Comparison of ENCODE assay signal across 14 cellular contexts in the genomic region with DNA sequence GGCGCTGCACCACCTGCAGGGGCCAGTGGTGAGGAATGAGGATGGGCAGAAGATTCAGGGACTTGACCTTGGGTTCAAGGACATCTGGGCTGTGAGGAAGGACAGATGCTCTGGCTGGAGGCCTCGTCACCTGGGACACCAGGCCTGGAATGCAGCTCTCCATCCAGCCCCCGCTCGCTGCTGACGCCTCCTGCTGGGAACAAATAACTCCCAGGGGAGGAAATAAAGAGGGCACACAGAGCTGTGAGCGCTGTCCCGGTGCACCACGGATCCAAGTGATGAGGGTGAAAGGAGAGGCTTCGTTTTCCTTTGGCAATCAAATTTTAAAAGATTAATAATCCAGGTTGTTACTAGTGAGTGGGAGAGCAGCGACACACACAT.
A peak's percentile ranks its signal among the peaks of the same experiment; 100 is the strongest.
DNase-seq lines count a peak whose midpoint lies in the region; ATAC-seq, FAIRE-seq and TF ChIP-seq lines count a peak whose summit lies in the region.
"Had no signal": no experiment of that assay in that cellular context is flagged by ENCODE, and none has a peak within 500 bp of the region (broad histone marks: within the 10 kb centered on the region; RNA-seq: fewer than 3 reads in every experiment).

No MANE protein-coding gene starts in this region.

- TF ChIP-seq POLR2A in H1 (IDR thresholded peaks at IDR 0.05; ENCODE audit: control extremely low read depth in 1 of 2, low read depth in 2 of 2, low read length in 2 of 2) = no peak

- no peaks in the 10 kb centered on the region for H3K9me3 Mint-ChIP-seq in neural progenitor cell
- H3K9me3 Mint-ChIP-seq in stimulated activated naive B cell treated with anti-CD40 and anti-IgM and Interleukin-4, amounts not matched to agents 10 μg/mL and 1 μg/mL and 100 μg/mL, for 72 hours = no peaks in the 10 kb centered on the region

- no peak overlapping the region for H3K9ac ChIP-seq in H1 (replicated peaks in 1 of 4; ENCODE audit: extremely low read depth in 1 of 4, low read depth in 3 of 4, low read length in 3 of 4)
- no peak overlapping the region for H3K9ac ChIP-seq in neural progenitor cell

- H3K36me3 Mint-ChIP-seq in neural progenitor cell = no peaks in the 10 kb centered on the region
- H3K36me3 Mint-ChIP-seq in stimulated activated naive B cell treated with anti-CD40 and anti-IgM and Interleukin-4, amounts not matched to agents 10 μg/mL and 1 μg/mL and 100 μg/mL, for 72 hours = no peaks in the 10 kb centered on the region

- no peak for FAIRE-seq in H1 (lab: Jason Lieb, UNC)

- H3K27me3 ChIP-seq in H1 (replicated peaks in 1 of 4; ENCODE audit: control insufficient read depth in 3 of 4, extremely low read depth in 1 of 4, insufficient read depth in 3 of 4, low read length in 3 of 4) = no peaks in the 10 kb centered on the region
- H3K27me3 ChIP-seq in neural progenitor cell = no peaks in the 10 kb centered on the region
- H3K27me3 ChIP-seq: SJSA1 had no signal

- no peak overlapping the region for H3K56ac ChIP-seq in H1 (replicated peaks; ENCODE audit: insufficient read length, low read depth, low read length)

- H3K27ac ChIP-seq in H1 (ENCODE audit: low read depth, low read length) (no peak overlapping the region), neural progenitor cell (no peak overlapping the region)
- H3K27ac ChIP-seq: C4-2B, PC-9, SJSA1 had no signal

- H3K23me2 ChIP-seq in H1 (ENCODE audit: low read depth, low read length) = no peaks in the 10 kb centered on the region

- peak overlapping the region; percentile 64 for H3K4me3 Mint-ChIP-seq in neural progenitor cell
- H3K4me3 Mint-ChIP-seq in stimulated activated naive B cell treated with anti-CD40 and anti-IgM and Interleukin-4, amounts not matched to agents 10 μg/mL and 1 μg/mL and 100 μg/mL, for 72 hours = no peak overlapping the region

- H3K4me3 ChIP-seq in H1 (ENCODE audit: extremely low read depth in 1 of 4, insufficient read depth in 2 of 4, low read depth in 3 of 4, low read length in 4 of 4) (no peak overlapping the region), neural progenitor cell (no peak overlapping the region)
- H3K4me3 ChIP-seq: PC-9, SJSA1 had no signal

- H3K4ac ChIP-seq in H1 (replicated peaks; ENCODE audit: insufficient read length, low read depth, low read length) = no peak overlapping the region

- peak overlapping the region; percentile 20; the same call in 1 of the 2 replicates for H2BK15ac ChIP-seq in H1 (ENCODE audit: low read length)

- H3K36me3 ChIP-seq in H1 (ENCODE audit: control insufficient read depth in 2 of 4, insufficient read depth in 4 of 4, low read length in 3 of 4) (no peaks in the 10 kb centered on the region), neural progenitor cell (no peaks in the 10 kb centered on the region)
- H3K36me3 ChIP-seq: SJSA1 had no signal

- no peak overlapping the region for H2AFZ ChIP-seq in H1 (ENCODE audit: low read length)
- no peak overlapping the region for H2AFZ ChIP-seq in neural progenitor cell (replicated peaks)
- H2AFZ ChIP-seq: PC-9 had no signal

- no peak overlapping the region for H3K23ac ChIP-seq in H1 (ENCODE audit: insufficient read length)

- H3K4me1 ChIP-seq in H1 (replicated peaks in 1 of 4; ENCODE audit: control insufficient read depth in 3 of 4, insufficient read depth in 4 of 4, low read length in 3 of 4) = peaks cover 0 to 13% (median 6%) of the 10 kb centered on the region in 4 experiments; a peak in 4 of 7 replicates
- H3K4me1 ChIP-seq in neural progenitor cell = peaks cover 28% of the 10 kb centered on the region
- H3K4me1 ChIP-seq: SJSA1 had no signal

- no peak overlapping the region for H4K8ac ChIP-seq in H1 (ENCODE audit: extremely low read depth, insufficient read depth, low read length)

- H2BK5ac ChIP-seq in H1 (ENCODE audit: low read depth, low read length) = peak overlapping the region; percentile 30; the same call in 1 of the 2 replicates

- no peaks in the 10 kb centered on the region for H3K79me1 ChIP-seq in H1 (ENCODE audit: low read depth, low read length)

- peak overlapping the region; percentile 89 for H3K27ac Mint-ChIP-seq in neural progenitor cell
- H3K27ac Mint-ChIP-seq in stimulated activated naive B cell treated with anti-CD40 and anti-IgM and Interleukin-4, amounts not matched to agents 10 μg/mL and 1 μg/mL and 100 μg/mL, for 72 hours = no peak overlapping the region

- peaks cover 32% of the 10 kb centered on the region for H3K27me3 Mint-ChIP-seq in neural progenitor cell (ENCODE audit: insufficient read depth, low read depth)
- no peaks in the 10 kb centered on the region for H3K27me3 Mint-ChIP-seq in stimulated activated naive B cell treated with anti-CD40 and anti-IgM and Interleukin-4, amounts not matched to agents 10 μg/mL and 1 μg/mL and 100 μg/mL, for 72 hours

- POLR2A ChIA-PET in H1 (lab: Charles Lee; ENCODE audit: partially characterized antibody) = no interaction called here

- H2BK12ac ChIP-seq in H1 (ENCODE audit: low read depth, low read length) = 0 out of 2 replicates have a peak overlapping the region, but pooled peaks have one; percentile 75

- CTCF ChIA-PET in H1 (lab: Charles Lee; ENCODE audit: partially characterized antibody) = interaction anchor here (0.6 to 2.2 kb wide), 21 partner anchors 8 to 589 kb away, joined by 3 to 12 read pairs (median 4); no protein-coding TSS in a partner anchor

- ATAC-seq in HG03045 (IDR thresholded peaks at IDR 0.05; ENCODE audit: unreplicated experiment) = no peak
- no peak for ATAC-seq in stimulated activated naive B cell treated with anti-CD40 and anti-IgM and Interleukin-4, amounts not matched to agents 10 μg/mL and 1 μg/mL and 100 μg/mL, for 72 hours (replicated peaks)

- TF ChIP-seq CTCF in H1 (IDR thresholded peaks at IDR 0.05; ENCODE audit: control extremely low read depth in 1 of 3, insufficient read depth in 1 of 3, low read depth in 1 of 3, low read length in 3 of 3) = no peak
- TF ChIP-seq CTCF in neural progenitor cell (IDR thresholded peaks at IDR 0.05) = no peak

- H4K20me1 ChIP-seq in H1 (replicated peaks in 1 of 2; ENCODE audit: control insufficient read depth in 1 of 2, insufficient read depth in 2 of 2, low read length in 2 of 2) (no peaks in the 10 kb centered on the region), neural progenitor cell (ENCODE audit: low read depth) (no peaks in the 10 kb centered on the region)

- TF ChIP-seq EP300 in H1 (IDR thresholded peaks at IDR 0.05; ENCODE audit: borderline replicate concordance in 1 of 2, low read depth in 2 of 2, low read length in 2 of 2) = no peak

- no peak overlapping the region for H2BK20ac ChIP-seq in H1 (ENCODE audit: low read length)

- H3K18ac ChIP-seq in H1 (ENCODE audit: extremely low read depth, low read length) = peak overlapping the region; percentile 81

- H3K4me2 ChIP-seq in H1 (ENCODE audit: insufficient read depth in 1 of 2, low read depth in 2 of 2, low read length in 2 of 2) (no peak overlapping the region; a peak in 1 of 4 replicates), neural progenitor cell (peak overlapping the region; percentile 2)
- H3K4me2 ChIP-seq: PC-9 had no signal

- 40% methylated on average over 10 of the region's 10 CpGs; no CpG with 5 or more reads in 1 of the 2 experiments for WGBS in H1 (ENCODE audit: extremely low coverage in 1 of 2, insufficient coverage in 1 of 2, insufficient read length in 1 of 2, insufficient replicate concordance in 2 of 2, low coverage in 1 of 2, low lambda C conversion rate in 2 of 2, missing lambda C conversion rate in 1 of 2), 2 experiments

- peaks cover 52% of the 10 kb centered on the region for H3K4me1 Mint-ChIP-seq in neural progenitor cell
- no peaks in the 10 kb centered on the region for H3K4me1 Mint-ChIP-seq in stimulated activated naive B cell treated with anti-CD40 and anti-IgM and Interleukin-4, amounts not matched to agents 10 μg/mL and 1 μg/mL and 100 μg/mL, for 72 hours

- H3F3A ChIP-seq in neural progenitor cell (ENCODE audit: low read depth) = no peaks in the 10 kb centered on the region

- no peak overlapping the region for H3K14ac ChIP-seq in H1 (ENCODE audit: insufficient read length)

- H4K5ac ChIP-seq in H1 (ENCODE audit: insufficient read length, low read depth, low read length) = no peak overlapping the region

- H3K9me3 ChIP-seq in H1 (ENCODE audit: insufficient read depth in 2 of 2, low read depth in 1 of 2, low read length in 1 of 2) (no peaks in the 10 kb centered on the region), neural progenitor cell (ENCODE audit: low read depth) (no peaks in the 10 kb centered on the region)
- H3K9me3 ChIP-seq: SJSA1 had no signal

- no peak overlapping the region for H2BK120ac ChIP-seq in H1 (replicated peaks; ENCODE audit: low read depth, low read length)

- no peak for TF ChIP-seq RAD21 in H1 (IDR thresholded peaks at IDR 0.05 in 1 of 2, conservative IDR thresholded peaks at IDR 0.05 in 1 of 2; ENCODE audit: low read depth in 2 of 2, low read length in 2 of 2)

- H2AK5ac ChIP-seq in H1 (ENCODE audit: low read depth, low read length) = no peak overlapping the region

- H3K79me2 ChIP-seq in H1 (ENCODE audit: control insufficient read depth in 1 of 2, insufficient read depth in 2 of 2, low read length in 2 of 2) (no peaks in the 10 kb centered on the region), neural progenitor cell (ENCODE audit: low read depth) (no peaks in the 10 kb centered on the region)

- DNase-seq in NCI-H2107 treated with DMSO at 0.1 percent for 48 hours (lab: John Stamatoyannopoulos, UW; ENCODE audit: unreplicated experiment) (peak; percentile 38), NCI-H2107 (lab: John Stamatoyannopoulos, UW) (no peak), NCI-H146 treated with DMSO at 0.1 percent for 48 hours (lab: John Stamatoyannopoulos, UW; ENCODE audit: unreplicated experiment) (peak; percentile 63), H1 (ENCODE audit: low read depth in 1 of 2, low spot score in 2 of 2) (no peak), neural progenitor cell (ENCODE audit: low spot score) (peak; percentile 38), hepatic stellate cell (ENCODE audit: low spot score) (no peak)
- DNase-seq in stimulated activated naive B cell treated with anti-CD40 and anti-IgM and Interleukin-4, amounts not matched to agents 10 μg/mL and 1 μg/mL and 100 μg/mL, for 72 hours = no peak
- DNase-seq: DMS 273 treated with DMSO at 0.1 percent for 48 hours, KBM-7, NCI-H510A, PC-9 had no signal

- H4K91ac ChIP-seq in H1 (replicated peaks; ENCODE audit: insufficient read length, low read length) = no peak overlapping the region

TF ChIP-seq in H1, 55 proteins besides CTCF, POLR2A, EP300 and RAD21:
- TF ChIP-seq TEAD4 (IDR thresholded peaks at IDR 0.05; ENCODE audit: low read depth, low read length) (peak; percentile 90), SP2 (IDR thresholded peaks at IDR 0.05; ENCODE audit: low read length) (no peak)

Comparison
In these comparisons a context has a peak if more than half of its experiments do, and no peak if none do; other contexts are left out.
1. DNase-seq: peak in NCI-H2107 treated with DMSO at 0.1 percent for 48 hours (single experiment), NCI-H146 treated with DMSO at 0.1 percent for 48 hours (single experiment) and neural progenitor cell (single experiment); none in NCI-H2107 (single experiment), H1 (0 of 2), hepatic stellate cell (single experiment) and stimulated activated naive B cell treated with anti-CD40 and anti-IgM and Interleukin-4, amounts not matched to agents 10 μg/mL and 1 μg/mL and 100 μg/mL, for 72 hours (single experiment).